8 cellular contexts compared by ENCODE assay signal in the genomic region with DNA sequence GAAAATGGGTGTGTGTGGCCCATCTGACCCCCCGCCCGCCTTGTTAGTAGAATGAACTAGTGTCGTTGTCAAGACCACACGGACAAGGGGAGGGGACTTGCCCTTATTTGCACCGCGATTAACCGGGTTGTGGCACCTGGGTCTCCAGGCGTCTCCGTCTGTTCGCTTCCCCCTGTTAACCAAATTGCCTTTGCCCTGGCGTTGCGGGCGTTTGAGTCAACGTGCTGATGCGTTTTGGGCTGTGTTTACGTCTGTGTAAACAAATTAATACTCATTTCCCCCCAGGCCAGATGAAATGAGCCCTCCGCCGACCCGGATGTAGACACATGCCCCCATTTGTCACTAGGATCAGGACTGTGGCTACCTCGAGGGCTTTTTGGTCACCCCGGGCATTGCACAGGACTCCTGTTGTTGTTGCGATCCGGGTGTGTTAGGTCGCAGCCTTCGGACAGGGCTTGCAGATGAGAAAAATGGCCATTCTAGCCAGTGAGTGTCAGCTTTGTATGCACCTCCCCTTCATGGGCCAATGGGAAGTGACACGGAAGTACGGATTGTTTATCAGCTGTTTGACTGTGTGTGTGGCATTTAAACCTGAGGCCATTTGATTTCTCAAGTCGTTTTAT. TPM values are rescaled to one million over a fixed set of nuclear protein-coding genes. Genes with fewer than 3 reads are reported as not detected.
DNase-seq lines count a peak whose midpoint lies in the region; FAIRE-seq and TF ChIP-seq lines count a peak whose summit lies in the region.

No MANE protein-coding gene starts in this region.

- H3K27me3 Mint-ChIP-seq in activated naive CD4-positive, alpha-beta T cell treated with anti-CD3 and anti-CD28 coated beads, Interleukin-2, amount 10 ng/mL, durations not matched to agents 7 days and 5 days = no peaks in the 10 kb centered on the region

- no peak for TF ChIP-seq CTCF in LNCaP clone FGC (IDR thresholded peaks at IDR 0.05; ENCODE audit: control insufficient read depth, extremely low read depth, insufficient read depth)

- 0 out of 2 replicates have a peak, but pooled peaks have one; percentile 27 for TF ChIP-seq POLR2A in H54 (IDR thresholded peaks at IDR 0.05; ENCODE audit: low read depth, low read length)

- under 1% methylated on average over 28 of the region's 28 CpGs for WGBS in thymus

- H3K9me3 ChIP-seq in SJCRH30 (replicated peaks) (no peaks in the 10 kb centered on the region; the same call in 1 of the 2 replicates), thymus (ENCODE audit: control insufficient read depth) (no peaks in the 10 kb centered on the region)

- H3K36me3 Mint-ChIP-seq in activated naive CD4-positive, alpha-beta T cell treated with anti-CD3 and anti-CD28 coated beads, Interleukin-2, amount 10 ng/mL, durations not matched to agents 7 days and 5 days = peaks cover 31% of the 10 kb centered on the region

- no peaks in the 10 kb centered on the region for H3K27me3 ChIP-seq in SJCRH30
- no peaks in the 10 kb centered on the region for H3K27me3 ChIP-seq in thymus (ENCODE audit: control insufficient read depth, insufficient read depth)

- H3K4me3 Mint-ChIP-seq in activated naive CD4-positive, alpha-beta T cell treated with anti-CD3 and anti-CD28 coated beads, Interleukin-2, amount 10 ng/mL, durations not matched to agents 7 days and 5 days = peak overlapping the region; percentile 86

- H3K4me1 ChIP-seq in SJCRH30 = no peaks in the 10 kb centered on the region
- H3K4me1 ChIP-seq in thymus (ENCODE audit: control insufficient read depth, insufficient read depth, low read length) = peaks cover 3% of the 10 kb centered on the region

- in situ Hi-C loops in G401 (cut with HindIII; ENCODE audit: low sequenced_read_pairs) = no loop called here

- H3K27ac Mint-ChIP-seq in activated naive CD4-positive, alpha-beta T cell treated with anti-CD3 and anti-CD28 coated beads, Interleukin-2, amount 10 ng/mL, durations not matched to agents 7 days and 5 days = peak overlapping the region; percentile 99

- H3K27ac ChIP-seq in SJCRH30 (peak overlapping the region; percentile 76), thymus (ENCODE audit: low read depth) (peak overlapping the region; percentile 95)

- H3K4me3 ChIP-seq in LNCaP clone FGC (ENCODE audit: low read depth, low read length) (peak overlapping the region; percentile 89), SJCRH30 (peak overlapping the region; percentile 97), thymus (ENCODE audit: low read length) (peak overlapping the region; percentile 79)

- peaks cover 1% of the 10 kb centered on the region; the same call in 1 of the 2 replicates for H3K36me3 ChIP-seq in SJCRH30
- peaks cover 4% of the 10 kb centered on the region for H3K36me3 ChIP-seq in thymus (ENCODE audit: control insufficient read depth, insufficient read depth)

- H3K9me3 Mint-ChIP-seq in activated naive CD4-positive, alpha-beta T cell treated with anti-CD3 and anti-CD28 coated beads, Interleukin-2, amount 10 ng/mL, durations not matched to agents 7 days and 5 days = peaks cover 1% of the 10 kb centered on the region

- H3K4me1 Mint-ChIP-seq in activated naive CD4-positive, alpha-beta T cell treated with anti-CD3 and anti-CD28 coated beads, Interleukin-2, amount 10 ng/mL, durations not matched to agents 7 days and 5 days = peaks cover 46% of the 10 kb centered on the region

- FAIRE-seq in H54 (lab: Jason Lieb, UNC) = peak; percentile 94

- DNase-seq in G401 (ENCODE audit: low spot score) (peak; percentile 87), H54 (ENCODE audit: insufficient read length, low spot score) (peak; percentile 75), LNCaP clone FGC (ENCODE audit: low read depth) (peak; percentile 89), SJCRH30 (peak; percentile 83 to 93), globus pallidus (ENCODE audit: low spot score) (peak; percentile 91), occipital lobe (lab: John Stamatoyannopoulos, UW) (peak; percentile 64)
- peak; percentile 77 for DNase-seq in activated naive CD4-positive, alpha-beta T cell treated with anti-CD3 and anti-CD28 coated beads, Interleukin-2, amount 10 ng/mL, durations not matched to agents 7 days and 5 days

- CTCF ChIA-PET in activated naive CD4-positive, alpha-beta T cell treated with anti-CD3 and anti-CD28 coated beads, Interleukin-2, amount 10 ng/mL, durations not matched to agents 7 days and 5 days (lab: Charles Lee) = interaction anchor here (1.6 to 2.7 kb wide), 4 partner anchors 19 to 74 kb away, joined by 6 to 10 read pairs (median 8); no protein-coding TSS in a partner anchor

RNA-seq across cellular contexts. Expression of a gene that starts 0.9 kb away (rescaled TPM):
- 19.0 and 22.2 TPM in 2 replicates for total RNA-seq in G401 (2014; rRNA removed; shearing (Covaris generic))
- total RNA-seq in SJCRH30 (2014; rRNA removed; shearing (Covaris generic)) = 60.8 and 69.0 TPM in 2 replicates
- 125 TPM for total RNA-seq in occipital lobe
- 84.9 TPM for polyA plus RNA-seq in thymus

Comparison
In these comparisons a context has a peak if more than half of its experiments do, and no peak if none do; other contexts are left out.
1. Peak in every context shown above with its lines: DNase-seq, H3K4me3 ChIP-seq and H3K27ac ChIP-seq.